Comparison of ENCODE assay signal across 22 cellular contexts in the genomic region with DNA sequence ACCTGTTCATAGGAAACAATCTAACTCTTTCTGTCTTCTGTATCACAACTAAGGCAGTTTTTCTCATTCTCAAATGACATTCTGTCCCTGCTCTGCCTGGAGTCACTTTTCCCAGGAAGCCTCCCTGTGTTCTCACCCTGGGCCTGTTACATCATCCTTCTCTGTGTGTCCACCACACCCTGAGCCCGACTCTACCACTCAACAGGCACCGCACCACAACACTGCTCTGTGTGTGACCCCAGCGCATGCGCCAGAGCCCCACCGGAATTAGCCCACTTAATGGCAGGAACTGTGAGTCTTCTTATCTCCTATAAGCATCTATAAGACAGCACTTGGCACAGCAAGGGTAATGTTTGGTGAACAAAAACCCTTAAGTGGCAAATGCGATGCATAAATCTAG. TPM values are rescaled to one million over a fixed set of nuclear protein-coding genes. Genes with fewer than 3 reads are reported as not detected.
DNase-seq lines count a peak whose midpoint lies in the region; ATAC-seq lines count a peak whose summit lies in the region.
"Had no signal": no experiment of that assay in that cellular context is flagged by ENCODE, and none has a peak within 500 bp of the region (broad histone marks: within the 10 kb centered on the region; RNA-seq: fewer than 3 reads in every experiment).

No MANE protein-coding gene starts in this region.

- ATAC-seq in left ventricle myocardium superior (peak; percentile 36), memory B cell (ENCODE audit: low read depth) (no peak)
- no peak for ATAC-seq in stimulated activated effector memory CD8-positive, alpha-beta T cell treated with anti-CD3 and anti-CD28 coated beads, Interleukin-12 subunit alpha, Interleukin-12 subunit beta, amount 100 ng/mL, for 72 hours
- ATAC-seq: A549, PC-3 had no signal

- H3K9me3 Mint-ChIP-seq in memory B cell: no peaks in the 10 kb centered on the region
- no peaks in the 10 kb centered on the region for H3K9me3 Mint-ChIP-seq in stimulated activated effector memory CD8-positive, alpha-beta T cell treated with anti-CD3 and anti-CD28 coated beads, Interleukin-12 subunit alpha, Interleukin-12 subunit beta, amount 100 ng/mL, for 72 hours
- H3K9me3 Mint-ChIP-seq: CD4-positive, CD25-positive, alpha-beta regulatory T cell; HFFc6 had no signal

- no peak overlapping the region for H3K4me3 Mint-ChIP-seq in memory B cell
- H3K4me3 Mint-ChIP-seq in stimulated activated effector memory CD8-positive, alpha-beta T cell treated with anti-CD3 and anti-CD28 coated beads, Interleukin-12 subunit alpha, Interleukin-12 subunit beta, amount 100 ng/mL, for 72 hours: no peak overlapping the region
- H3K4me3 Mint-ChIP-seq: HFFc6 had no signal

- in situ Hi-C loops in SK-MEL-5 (cut with HindIII; ENCODE audit: low pct_unique_long_range_greater_than_20kb, low sequenced_read_pairs): no loop called here

- H3K27ac ChIP-seq in caudate nucleus (ENCODE audit: low read depth, low read length): no peak overlapping the region
- H3K27ac ChIP-seq: A549, HL-60 had no signal

- peaks cover 34% of the 10 kb centered on the region for H3K36me3 Mint-ChIP-seq in memory B cell
- H3K36me3 Mint-ChIP-seq in stimulated activated effector memory CD8-positive, alpha-beta T cell treated with anti-CD3 and anti-CD28 coated beads, Interleukin-12 subunit alpha, Interleukin-12 subunit beta, amount 100 ng/mL, for 72 hours: peaks cover 80% of the 10 kb centered on the region

- peak overlapping the region; percentile 40 for H3K27ac Mint-ChIP-seq in memory B cell
- H3K27ac Mint-ChIP-seq in stimulated activated effector memory CD8-positive, alpha-beta T cell treated with anti-CD3 and anti-CD28 coated beads, Interleukin-12 subunit alpha, Interleukin-12 subunit beta, amount 100 ng/mL, for 72 hours: peak overlapping the region; percentile 38
- H3K27ac Mint-ChIP-seq: HFFc6 had no signal

- peaks cover 6% of the 10 kb centered on the region for H3K4me1 Mint-ChIP-seq in memory B cell
- H3K4me1 Mint-ChIP-seq in stimulated activated effector memory CD8-positive, alpha-beta T cell treated with anti-CD3 and anti-CD28 coated beads, Interleukin-12 subunit alpha, Interleukin-12 subunit beta, amount 100 ng/mL, for 72 hours: peaks cover 20% of the 10 kb centered on the region

- H3K27me3 Mint-ChIP-seq in memory B cell: no peaks in the 10 kb centered on the region
- H3K27me3 Mint-ChIP-seq: CD4-positive, CD25-positive, alpha-beta regulatory T cell had no signal

- intact Hi-C loops in left ventricle myocardium superior (cut with micrococcal nuclease) (no loop called here), cardiac septum (cut with DNase I) (no loop called here)

- DNase-seq in left ventricle myocardium superior: no peak
- DNase-seq in cardiac septum (ENCODE audit: low spot score): no peak
- peak; percentile 47 for DNase-seq in SK-MEL-5 (ENCODE audit: low read depth, low spot score)
- DNase-seq in memory B cell (ENCODE audit: low spot score in 2 of 2): no peak
- DNase-seq in stimulated activated effector memory CD8-positive, alpha-beta T cell treated with anti-CD3 and anti-CD28 coated beads, Interleukin-12 subunit alpha, Interleukin-12 subunit beta, amount 100 ng/mL, for 72 hours (ENCODE audit: low spot score in 2 of 2): no peak
- no peak for DNase-seq in SKM-1 (lab: John Stamatoyannopoulos, UW; ENCODE audit: unreplicated experiment)
- DNase-seq in caudate nucleus (lab: John Stamatoyannopoulos, UW): no peak
- DNase-seq in 8988T: no peak
- DNase-seq: AML-193; CD4-positive, CD25-positive, alpha-beta regulatory T cell; DMS79 treated with DMSO at 0.1 percent for 48 hours; GDM1; GOT3; HFFc6; KG1; MG63; NCI-H1105; NCI-H187; NCI-H446; PC-3 had no signal

RNA-seq across cellular contexts. Expression of a gene that starts 32.3 kb away (rescaled TPM):
- total RNA-seq in left ventricle myocardium superior: 9.8 TPM
- 9.8 TPM for total RNA-seq in cardiac septum
- 25.1 and 25.5 TPM in 2 replicates for total RNA-seq in SK-MEL-5 (2014; rRNA removed; shearing (Covaris generic))
- polyA plus RNA-seq in SK-MEL-5 (2015; cell fraction: cytosol; rRNA removed): 23.8 and 31.1 TPM in 2 replicates
- 23.5 and 24.9 TPM in 2 replicates for polyA plus RNA-seq in SK-MEL-5 (2015; cell fraction: nucleus; rRNA removed)

RNA-seq across cellular contexts. Expression of a gene that starts 40.1 kb away (rescaled TPM):
- 18.6 TPM for total RNA-seq in left ventricle myocardium superior
- total RNA-seq in cardiac septum: 20.2 TPM
- total RNA-seq in SK-MEL-5 (2014; rRNA removed; shearing (Covaris generic)): 19.1 and 20.4 TPM in 2 replicates
- 14.8 and 15.5 TPM in 2 replicates for polyA plus RNA-seq in SK-MEL-5 (2015; cell fraction: cytosol; rRNA removed)
- 14.2 and 17.6 TPM in 2 replicates for polyA plus RNA-seq in SK-MEL-5 (2015; cell fraction: nucleus; rRNA removed)

RNA-seq across cellular contexts. Expression of a gene that starts 55.7 kb away (rescaled TPM):
- total RNA-seq in left ventricle myocardium superior (not detected), cardiac septum (not detected)
- total RNA-seq in SK-MEL-5 (2014; rRNA removed; shearing (Covaris generic)): 0.21 and 0.98 TPM in 2 replicates
- polyA plus RNA-seq in SK-MEL-5 (2015; cell fraction: cytosol; rRNA removed): 2.8 TPM in 2 replicates
- polyA plus RNA-seq in SK-MEL-5 (2015; cell fraction: nucleus; rRNA removed): 0.20 and 0.64 TPM in 2 replicates
- total RNA-seq: CD4-positive, CD25-positive, alpha-beta regulatory T cell; HFFc6; PC-3 had no signal
- polyA plus RNA-seq: A549; CD4-positive, CD25-positive, alpha-beta regulatory T cell had no signal
